ENCODE assay signal across 8 cellular contexts in genomic region chr3:150385296-150386242, GRCh38. TPM values are rescaled to one million over a fixed set of nuclear protein-coding genes. Genes with fewer than 3 reads are reported as not detected.
A peak's percentile ranks its signal among the peaks of the same experiment; 100 is the strongest.
DNase-seq lines count a peak whose midpoint lies in the region; ATAC-seq and TF ChIP-seq lines count a peak whose summit lies in the region.

No MANE protein-coding gene starts in this region.

- DNase-seq in left lung (no peak), hepatic stellate cell (ENCODE audit: low spot score) (no peak), NCI-H2227 (lab: John Stamatoyannopoulos, UW; ENCODE audit: unreplicated experiment) (no peak), COLO829 (ENCODE audit: low spot score) (no peak), NCI-H526 treated with DMSO at 0.1 percent for 48 hours (lab: John Stamatoyannopoulos, UW) (no peak)

- peak; percentile 19 for ATAC-seq in GM18499 (IDR thresholded peaks at IDR 0.05; ENCODE audit: insufficient read depth, unreplicated experiment)
- ATAC-seq in GM21528 (IDR thresholded peaks at IDR 0.05; ENCODE audit: low FRiP score, unreplicated experiment) = peak; percentile 37
- ATAC-seq in left lung = peak; percentile 33

- H3K4me1 ChIP-seq in KMS-11 (ENCODE audit: low read depth, poor library complexity, severe bottlenecking) (peaks cover 50% of the 10 kb centered on the region), left lung (peaks cover 0 to 7% of the 10 kb centered on the region in 2 donors)

- H3K4me3 ChIP-seq in KMS-11 (IDR thresholded peaks at IDR 0.05; ENCODE audit: insufficient read depth, low read depth, low read length) (no peak overlapping the region), left lung (no peak overlapping the region)

- peak overlapping the region; percentile 29; the same call in 1 of the 2 replicates for H3K4me2 ChIP-seq in KMS-11

- H3K27me3 ChIP-seq in KMS-11 (ENCODE audit: insufficient read depth, low read depth) (no peaks in the 10 kb centered on the region), left lung (no peaks in the 10 kb centered on the region)

- H4K20me1 ChIP-seq in KMS-11 (ENCODE audit: insufficient read depth) = no peaks in the 10 kb centered on the region

- TF ChIP-seq CTCF in KMS-11 (conservative IDR thresholded peaks at IDR 0.05; ENCODE audit: low read depth, low read length) (no peak), left lung (IDR thresholded peaks at IDR 0.05) (no peak)

- no peaks in the 10 kb centered on the region for H3K9me3 ChIP-seq in left lung

- intact Hi-C loops in left lung (cut with DNase I) = no loop called here

- peak overlapping the region; percentile 23; the same call in 1 of the 2 replicates for H2AFZ ChIP-seq in KMS-11 (ENCODE audit: low read depth)

- no peak overlapping the region for H3K9ac ChIP-seq in KMS-11

- H3K36me3 ChIP-seq in KMS-11 (ENCODE audit: insufficient read depth) = no peaks in the 10 kb centered on the region
- no peaks in the 10 kb centered on the region for H3K36me3 ChIP-seq in left lung

- H3K79me2 ChIP-seq in KMS-11 (ENCODE audit: insufficient read depth, low read depth) = no peaks in the 10 kb centered on the region

- H3K27ac ChIP-seq in KMS-11 (peak overlapping the region; percentile 56; the same call in 1 of the 2 replicates), left lung (no peak overlapping the region)

RNA-seq across cellular contexts. Expression of gene TSC22D2, which starts 22.5 kb away (rescaled TPM):
- 10 to 100 TPM; 25.9 to 46.6 TPM for total RNA-seq in left lung
